Comparison of ENCODE assay signal across 1 cellular context in genomic region chr4:127730142-127730913, GRCh38.
TF ChIP-seq lines count a peak whose summit lies in the region.

SLC25A31 (plus strand) TSS chr4:127730400; CDS start chr4:127730546, 146 bp downstream.

TF ChIP-seq in GM23338, 12 proteins besides CTCF, POLR2A, EP300 and RAD21 (continued from another document):
- TF ChIP-seq ETS1 (IDR thresholded peaks at IDR 0.05) (no peak), CREB1 (CRISPR knock-in tag; IDR thresholded peaks at IDR 0.05; ENCODE audit: low read depth) (no peak), REST (IDR thresholded peaks at IDR 0.05; ENCODE audit: unreplicated experiment) (no peak), JUNB (IDR thresholded peaks at IDR 0.05; ENCODE audit: unreplicated experiment) (no peak)
